11 cellular contexts compared by ENCODE assay signal in genomic region chr1:207589506-207589905, GRCh38. TPM values are rescaled to one million over a fixed set of nuclear protein-coding genes. Genes with fewer than 3 reads are reported as not detected.
"Had no signal": no experiment of that assay in that cellular context is flagged by ENCODE, and none has a peak within 500 bp of the region (broad histone marks: within the 10 kb centered on the region; RNA-seq: fewer than 3 reads in every experiment).

No MANE protein-coding gene starts in this region.

RNA-seq across cellular contexts. Expression of gene CR1L, which starts 55.4 kb away (rescaled TPM):
- total RNA-seq: activated CD4-positive, alpha-beta memory T cell treated with anti-CD3 and anti-CD28 coated beads for 36 hours; activated CD4-positive, alpha-beta memory T cell treated with anti-CD3 and anti-CD28 coated beads, Interleukin-2, amount 10 ng/mL, durations not matched to agents 7 days and 5 days; activated CD4-positive, alpha-beta T cell treated with anti-CD3 and anti-CD28 coated beads for 36 hours; activated CD4-positive, alpha-beta T cell treated with anti-CD3 and anti-CD28 coated beads, Interleukin-2, amount 10 ng/mL, durations not matched to agents 24 days and 14 days; activated CD4-positive, alpha-beta T cell treated with anti-CD3 and anti-CD28 coated beads, Interleukin-2, amount 10 ng/mL, durations not matched to agents 7 days and 5 days; activated CD8-positive, alpha-beta memory T cell treated with anti-CD3 and anti-CD28 coated beads for 36 hours; activated CD8-positive, alpha-beta memory T cell treated with anti-CD3 and anti-CD28 coated beads, Interleukin-2, amount 10 ng/mL, durations not matched to agents 7 days and 5 days; activated CD8-positive, alpha-beta T cell treated with anti-CD3 and anti-CD28 coated beads for 36 hours; activated CD8-positive, alpha-beta T cell treated with anti-CD3 and anti-CD28 coated beads, Interleukin-2, amount 10 ng/mL, durations not matched to agents 7 days and 5 days; T-helper 1 cell treated with Interleukin-12 subunit alpha and Interleukin-12 subunit beta and Interleukin-4 antibody, amounts not matched to agents 30 ng/mL and 1 ng/mL, for 36 hours; T-helper 2 cell treated with Interferon-gamma antibody and Interleukin-4, amounts not matched to agents 100 ng/mL and 5 ng/mL, for 36 hours had no signal
